ENCODE assay signal across 1 cellular context in genomic region chr18:21761471-21762115, GRCh38.
TF ChIP-seq lines count a peak whose summit lies in the region.

No MANE protein-coding gene starts in this region.

TF ChIP-seq in GM23338, 12 proteins besides CTCF, POLR2A, EP300 and RAD21:
- TF ChIP-seq CREB1 (CRISPR knock-in tag; IDR thresholded peaks at IDR 0.05; ENCODE audit: low read depth) (no peak), ETS1 (IDR thresholded peaks at IDR 0.05) (no peak), ZNF462 (CRISPR knock-in tag; IDR thresholded peaks at IDR 0.05) (no peak), REST (IDR thresholded peaks at IDR 0.05; ENCODE audit: unreplicated experiment) (no peak), EZH2phosphoT487 (IDR thresholded peaks at IDR 0.05; ENCODE audit: unreplicated experiment) (no peak), ZNF114 (CRISPR knock-in tag; IDR thresholded peaks at IDR 0.05) (no peak), NANOG (IDR thresholded peaks at IDR 0.05; ENCODE audit: borderline replicate concordance) (no peak), EZH2 (IDR thresholded peaks at IDR 0.05; ENCODE audit: low read depth, unreplicated experiment) (no peak), POLR2AphosphoS5 (IDR thresholded peaks at IDR 0.05; ENCODE audit: low read depth) (no peak)
